ENCODE assay signal across 32 cellular contexts in the genomic region with DNA sequence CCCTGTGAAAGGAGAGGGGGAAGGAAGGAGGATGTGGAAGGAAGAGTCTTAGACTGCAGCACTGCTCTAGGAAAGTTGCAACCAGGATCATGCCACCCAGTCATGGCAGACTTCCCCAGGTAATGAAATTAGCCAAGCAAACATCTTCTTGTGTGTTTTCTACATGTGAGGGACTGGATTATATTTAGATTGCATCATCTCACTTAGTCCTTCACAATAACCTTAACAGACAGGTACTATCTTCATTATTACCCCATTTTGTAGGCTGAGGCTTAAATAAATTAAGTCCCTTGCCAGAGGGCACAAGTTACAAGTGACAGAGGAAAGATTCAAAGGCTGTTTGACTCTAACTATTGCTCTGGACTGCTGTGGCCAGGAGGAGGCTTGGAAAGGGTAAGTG.
"Had no signal": no experiment of that assay in that cellular context is flagged by ENCODE, and none has a peak within 500 bp of the region (broad histone marks: within the 10 kb centered on the region; RNA-seq: fewer than 3 reads in every experiment).

No MANE protein-coding gene starts in this region.

- H3K4me3 Mint-ChIP-seq: naive thymus-derived CD8-positive, alpha-beta T cell; natural killer cell treated with Interleukin-12 subunit alpha and Interleukin-12 subunit beta and Interleukin-15 and Interleukin-18, amount 100 ng/mL, for 72 hours; nephron progenitor cell; neural crest cell; stimulated activated memory B cell treated with anti-CD40 and anti-IgM and Interleukin-4, amounts not matched to agents 10 μg/mL and 1 μg/mL and 100 μg/mL, for 72 hours; stimulated activated naive CD8-positive, alpha-beta T cell treated with anti-CD3 and anti-CD28 coated beads, Interleukin-15, amount 100 ng/mL, for 72 hours; type B pancreatic cell had no signal

- H3K4me1 ChIP-seq: pancreas, psoas muscle, tibial artery, transverse colon, uterus had no signal

- H3K27ac Mint-ChIP-seq: naive thymus-derived CD8-positive, alpha-beta T cell; natural killer cell treated with Interleukin-12 subunit alpha and Interleukin-12 subunit beta and Interleukin-15 and Interleukin-18, amount 100 ng/mL, for 72 hours; nephron progenitor cell; progenitor cell of endocrine pancreas; stimulated activated memory B cell treated with anti-CD40 and anti-IgM and Interleukin-4, amounts not matched to agents 10 μg/mL and 1 μg/mL and 100 μg/mL, for 72 hours; type B pancreatic cell had no signal

- H3K4me1 Mint-ChIP-seq: naive thymus-derived CD8-positive, alpha-beta T cell; neural crest cell; stimulated activated memory B cell treated with anti-CD40 and anti-IgM and Interleukin-4, amounts not matched to agents 10 μg/mL and 1 μg/mL and 100 μg/mL, for 72 hours; stimulated activated naive CD8-positive, alpha-beta T cell treated with anti-CD3 and anti-CD28 coated beads, Interleukin-15, amount 100 ng/mL, for 72 hours had no signal

- H3K4me3 ChIP-seq: pancreas, psoas muscle, skin epidermis, smooth muscle cell, spleen, suprapubic skin, testis, tibial artery, transverse colon, upper lobe of right lung, uterus had no signal

- ATAC-seq: naive thymus-derived CD8-positive, alpha-beta T cell; natural killer cell treated with Interleukin-12 subunit alpha and Interleukin-12 subunit beta and Interleukin-15 and Interleukin-18, amount 100 ng/mL, for 72 hours; pancreas; psoas muscle; right cardiac atrium; sciatic nerve; stimulated activated memory B cell treated with anti-CD40 and anti-IgM and Interleukin-4, amounts not matched to agents 10 μg/mL and 1 μg/mL and 100 μg/mL, for 72 hours; stimulated activated naive CD8-positive, alpha-beta T cell treated with anti-CD3 and anti-CD28 coated beads, Interleukin-15, amount 100 ng/mL, for 72 hours; stimulated activated naive CD8-positive, alpha-beta T cell treated with anti-CD3 and anti-CD28 coated beads, Interleukin-15, Interleukin-2, amounts not matched to agents 100 U/mL and 50 U/mL, for 24 hours; upper lobe of right lung had no signal

- H3K4me2 ChIP-seq: smooth muscle cell had no signal

- H3K27me3 ChIP-seq: pancreas, testis, uterus had no signal

- H3K36me3 Mint-ChIP-seq: naive thymus-derived CD8-positive, alpha-beta T cell; natural killer cell treated with Interleukin-12 subunit alpha and Interleukin-12 subunit beta and Interleukin-15 and Interleukin-18, amount 100 ng/mL, for 72 hours; stimulated activated memory B cell treated with anti-CD40 and anti-IgM and Interleukin-4, amounts not matched to agents 10 μg/mL and 1 μg/mL and 100 μg/mL, for 72 hours; type B pancreatic cell had no signal

- H3K9me3 Mint-ChIP-seq: natural killer cell treated with Interleukin-12 subunit alpha and Interleukin-12 subunit beta and Interleukin-15 and Interleukin-18, amount 100 ng/mL, for 72 hours; neural crest cell; stimulated activated memory B cell treated with anti-CD40 and anti-IgM and Interleukin-4, amounts not matched to agents 10 μg/mL and 1 μg/mL and 100 μg/mL, for 72 hours; stimulated activated naive CD8-positive, alpha-beta T cell treated with anti-CD3 and anti-CD28 coated beads, Interleukin-15, amount 100 ng/mL, for 72 hours; type B pancreatic cell had no signal

- DNase-seq: naive thymus-derived CD8-positive, alpha-beta T cell; nephron progenitor cell; nucleus accumbens; pancreas; posterior cingulate gyrus; psoas muscle; right cardiac atrium; spleen; stimulated activated CD4-positive, alpha-beta T cell treated with anti-CD3 and anti-CD28 coated beads, Interleukin-12 subunit alpha, Interleukin-12 subunit beta, amount 100 ng/mL, for 4 hours; stimulated activated CD4-positive, alpha-beta T cell treated with anti-CD3 and anti-CD28 coated beads, Interleukin-1b, Interleukin-23, amount 100 ng/mL, for 48 hours; stimulated activated CD4-positive, alpha-beta T cell treated with anti-CD3 and anti-CD28 coated beads, Interleukin-4, amount 100 ng/mL, for 1 hour; stimulated activated CD4-positive, alpha-beta T cell treated with anti-CD3 and anti-CD28 coated beads, Interleukin-4, amount 100 ng/mL, for 4 hours; stimulated activated CD8-positive, alpha-beta memory T cell treated with anti-CD3 and anti-CD28 coated beads, Interleukin-4, amount 100 ng/mL, for 48 hours; stimulated activated naive CD4-positive, alpha-beta T cell; stimulated activated naive CD8-positive, alpha-beta T cell treated with anti-CD3 and anti-CD28 coated beads, Interleukin-15, amount 100 ng/mL, for 72 hours; stimulated activated naive CD8-positive, alpha-beta T cell treated with anti-CD3 and anti-CD28 coated beads, Interleukin-15, Interleukin-2, amounts not matched to agents 100 U/mL and 50 U/mL, for 24 hours; substantia nigra; testis; tibial artery; transverse colon; upper lobe of right lung; uterus had no signal

- H3K9me3 ChIP-seq: neutrophil, pancreas, psoas muscle, spleen, suprapubic skin, testis, tibial artery, transverse colon, upper lobe of right lung, uterus had no signal

- H3K36me3 ChIP-seq: neutrophil, pancreas, spleen, suprapubic skin, tibial artery, transverse colon, upper lobe of right lung, uterus had no signal

- H3K27ac ChIP-seq: neutrophil, pancreas, psoas muscle, skin epidermis, spleen, suprapubic skin, testis, tibial artery, transverse colon, upper lobe of right lung, uterus had no signal
